13 cellular contexts compared by ENCODE assay signal in the genomic region with DNA sequence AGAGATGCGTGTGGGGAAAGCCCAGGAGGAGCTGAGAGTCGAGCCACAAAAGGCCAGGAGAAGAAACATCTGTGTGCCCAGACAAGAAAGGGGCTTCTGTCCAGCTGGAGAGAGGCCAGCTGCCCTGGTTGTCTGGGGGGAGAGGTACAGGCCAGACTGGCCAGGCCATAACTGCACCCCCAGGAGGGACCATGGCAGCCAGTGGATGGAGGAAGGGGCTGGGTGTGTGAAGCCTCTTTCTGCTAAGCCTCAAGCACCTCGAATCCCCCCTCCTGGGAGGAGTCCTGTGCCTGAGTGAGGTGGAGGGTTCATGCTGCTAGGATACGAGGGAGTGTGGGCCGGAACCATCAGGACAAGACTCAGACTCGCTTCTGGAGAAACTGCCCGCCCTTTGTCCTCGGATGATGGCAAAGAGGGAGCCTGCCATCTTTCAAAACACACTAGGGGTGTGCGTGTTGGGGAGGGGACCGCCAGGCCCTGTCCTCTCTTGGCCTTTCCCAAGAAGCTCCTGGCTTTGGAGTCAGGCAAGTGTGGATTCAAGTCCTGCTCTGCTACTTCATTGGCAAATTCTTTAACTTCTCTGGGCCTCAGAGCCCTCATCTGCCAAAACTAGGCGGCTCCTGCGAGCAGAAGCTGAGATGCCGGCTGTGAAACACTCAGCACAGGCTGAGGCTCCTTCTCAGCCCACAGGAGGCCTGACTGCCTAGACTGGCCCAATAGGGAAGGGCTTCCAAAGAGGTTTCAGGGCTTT.
DNase-seq lines count a peak whose midpoint lies in the region; ATAC-seq lines count a peak whose summit lies in the region.
"Had no signal": no experiment of that assay in that cellular context is flagged by ENCODE, and none has a peak within 500 bp of the region (broad histone marks: within the 10 kb centered on the region; RNA-seq: fewer than 3 reads in every experiment).

No MANE protein-coding gene starts in this region.

- peaks cover 34% of the 10 kb centered on the region for H3K4me1 ChIP-seq in muscle layer of colon (ENCODE audit: insufficient read depth, low read length)

- no peaks in the 10 kb centered on the region for H3K27me3 ChIP-seq in muscle layer of colon (ENCODE audit: control insufficient read depth in 1 of 2, insufficient read depth in 2 of 2, low read length in 2 of 2)

- H3K9me3 ChIP-seq in muscle layer of colon (ENCODE audit: low read length) = no peaks in the 10 kb centered on the region

- H3K27ac ChIP-seq in caudate nucleus (ENCODE audit: low read depth, low read length) = peak overlapping the region; percentile 28
- peak overlapping the region; percentile 55 for H3K27ac ChIP-seq in muscle layer of colon (ENCODE audit: low read depth, low read length)
- H3K27ac ChIP-seq in substantia nigra (ENCODE audit: low read depth, low read length, poor library complexity, severe bottlenecking) = peak overlapping the region; percentile 68

- H3K4me1 Mint-ChIP-seq in activated naive CD4-positive, alpha-beta T cell treated with anti-CD3 and anti-CD28 coated beads for 36 hours (ENCODE audit: low read depth) = peaks cover 7% of the 10 kb centered on the region

- CTCF ChIA-PET in activated naive CD4-positive, alpha-beta T cell treated with anti-CD3 and anti-CD28 coated beads for 36 hours (lab: Charles Lee) = interaction anchor here (0.6 kb wide), 1 partner anchor 12 kb away, joined by 5 read pairs; no protein-coding TSS in a partner anchor

- ATAC-seq in HG03159 (IDR thresholded peaks at IDR 0.05; ENCODE audit: unreplicated experiment) = no peak

- peaks cover 65% of the 10 kb centered on the region for H3K36me3 ChIP-seq in muscle layer of colon (ENCODE audit: insufficient read depth, low read length)

- peak overlapping the region; percentile 73 for H3K27ac Mint-ChIP-seq in activated naive CD4-positive, alpha-beta T cell treated with anti-CD3 and anti-CD28 coated beads for 36 hours

- peaks cover 5% of the 10 kb centered on the region for H3K36me3 Mint-ChIP-seq in activated naive CD4-positive, alpha-beta T cell treated with anti-CD3 and anti-CD28 coated beads for 36 hours (ENCODE audit: low read depth)

- intact Hi-C loops in activated naive CD4-positive, alpha-beta T cell treated with anti-CD3 and anti-CD28 coated beads for 36 hours (cut with micrococcal nuclease) = no loop called here

- no peak for DNase-seq in activated naive CD4-positive, alpha-beta T cell treated with anti-CD3 and anti-CD28 coated beads for 36 hours
- DNase-seq in activated naive CD4-positive, alpha-beta T cell (lab: John Stamatoyannopoulos, UW) = no peak
- DNase-seq in caudate nucleus (lab: John Stamatoyannopoulos, UW) = no peak
- peak in 10 of 49 donors; percentile 19 to 70 (median 30) for DNase-seq in substantia nigra (lab: John Stamatoyannopoulos, UW)
- DNase-seq in NCI-H446 (lab: John Stamatoyannopoulos, UW) = no peak
- no peak for DNase-seq in DMS79 treated with DMSO at 0.1 percent for 48 hours (lab: John Stamatoyannopoulos, UW)
- DNase-seq: activated T-cell treated with anti-CD3 and anti-CD28 coated beads, Interleukin-2, amount 50 U/mL, for 48 hours; GOT3; NCI-H526; SHP77 had no signal

- no peak overlapping the region for H3K4me3 ChIP-seq in muscle layer of colon (ENCODE audit: low read depth in 1 of 2, low read length in 2 of 2)

- no peak overlapping the region for H3K4me3 Mint-ChIP-seq in activated naive CD4-positive, alpha-beta T cell treated with anti-CD3 and anti-CD28 coated beads for 36 hours
- H3K4me3 Mint-ChIP-seq: central memory CD8-positive, alpha-beta T cell had no signal

- H3K9ac ChIP-seq in muscle layer of colon (ENCODE audit: low read length) = no peak overlapping the region

- H3K27me3 Mint-ChIP-seq in activated naive CD4-positive, alpha-beta T cell treated with anti-CD3 and anti-CD28 coated beads for 36 hours (ENCODE audit: low read depth) = no peaks in the 10 kb centered on the region
- H3K27me3 Mint-ChIP-seq: central memory CD8-positive, alpha-beta T cell had no signal

- no peaks in the 10 kb centered on the region for H3K9me3 Mint-ChIP-seq in activated naive CD4-positive, alpha-beta T cell treated with anti-CD3 and anti-CD28 coated beads for 36 hours
- H3K9me3 Mint-ChIP-seq: central memory CD8-positive, alpha-beta T cell had no signal
